ENCODE assay signal across 8 cellular contexts in genomic region chr2:173210270-173211196, GRCh38.
DNase-seq lines count a peak whose midpoint lies in the region; ATAC-seq, FAIRE-seq and TF ChIP-seq lines count a peak whose summit lies in the region.

No MANE protein-coding gene starts in this region.

- H3K4me1 ChIP-seq in mammary epithelial cell (ENCODE audit: insufficient read depth, low read length) (peaks cover 17% of the 10 kb centered on the region), kidney (ENCODE audit: control insufficient read depth in 1 of 2, insufficient read depth in 1 of 2, low read depth in 1 of 2, low read length in 2 of 2) (no peaks in the 10 kb centered on the region)

- H3K27ac ChIP-seq in mammary epithelial cell (ENCODE audit: insufficient read depth, low read depth, low read length): peak overlapping the region; percentile 72
- no peak overlapping the region for H3K27ac ChIP-seq in kidney (ENCODE audit: low read depth in 2 of 2, low read length in 2 of 2)

- H3K4me2 ChIP-seq in mammary epithelial cell (ENCODE audit: insufficient read depth, low read depth, low read length): no peak overlapping the region

- FAIRE-seq in kidney (lab: Jason Lieb, UNC): peak; percentile 97

- H3K9me3 ChIP-seq in mammary epithelial cell (replicated peaks; ENCODE audit: insufficient read depth, low read length) (no peaks in the 10 kb centered on the region), kidney (ENCODE audit: control insufficient read depth in 1 of 2, low read length in 2 of 2) (no peaks in the 10 kb centered on the region)

- peak; percentile 95 for TF ChIP-seq CTCF in HFFc6 (IDR thresholded peaks at IDR 0.05)
- TF ChIP-seq CTCF in mammary epithelial cell (conservative IDR thresholded peaks at IDR 0.05 in 1 of 2, IDR thresholded peaks at IDR 0.05 in 1 of 2; ENCODE audit: extremely low read depth in 1 of 2, insufficient read depth in 1 of 2, low read depth in 1 of 2, low read length in 2 of 2): peak; percentile 81 to 88
- peak; percentile 81 for TF ChIP-seq CTCF in kidney (IDR thresholded peaks at IDR 0.05; ENCODE audit: borderline replicate concordance, extremely low read depth, insufficient read depth)

- peaks cover 23% of the 10 kb centered on the region for H3K36me3 Mint-ChIP-seq in HFFc6 (ENCODE audit: low read depth)

- ATAC-seq in GM21390 (IDR thresholded peaks at IDR 0.05; ENCODE audit: unreplicated experiment): no peak

- no peaks in the 10 kb centered on the region for H3K27me3 Mint-ChIP-seq in HFFc6 (ENCODE audit: insufficient read depth)

- peak overlapping the region; percentile 82 for H3K27ac Mint-ChIP-seq in HFFc6

- no peak overlapping the region for H2AFZ ChIP-seq in mammary epithelial cell (ENCODE audit: low read depth, low read length)

- H3K9ac ChIP-seq in mammary epithelial cell (ENCODE audit: insufficient read depth, low read length): no peak overlapping the region
- H3K9ac ChIP-seq in kidney (ENCODE audit: low read length in 2 of 2): no peak overlapping the region

- H3K4me1 Mint-ChIP-seq in HFFc6 (ENCODE audit: low read depth): peaks cover 28% of the 10 kb centered on the region

- CTCF ChIA-PET in mammary epithelial cell (lab: Charles Lee; ENCODE audit: low non-redundant PET): interaction anchor here (0.6 to 1.0 kb wide), 4 partner anchors 11 to 183 kb away, joined by 4 to 7 read pairs (median 6); no protein-coding TSS in a partner anchor

- peak; percentile 93 for DNase-seq in DMS53 (lab: John Stamatoyannopoulos, UW)
- peak; percentile 94 for DNase-seq in HFFc6
- peak; percentile 83 for DNase-seq in NCI-H2029 treated with DMSO at 0.1 percent for 48 hours (lab: John Stamatoyannopoulos, UW)
- DNase-seq in T1000 (lab: John Stamatoyannopoulos, UW): peak; percentile 47
- DNase-seq in mammary epithelial cell: peak; percentile 88
- DNase-seq in kidney: no peak
- peak; percentile 7 to 26 for DNase-seq in stimulated activated CD4-positive, alpha-beta T cell treated with anti-CD3 and anti-CD28 coated beads, Interleukin-1b, Interleukin-23, amount 100 ng/mL, for 4 hours (ENCODE audit: low read depth in 2 of 2)

- TSS peak; percentile 4 for BruUV-seq in mammary epithelial cell (replicated peaks; lab: Mats Ljungman, UMichigan)

- no peak overlapping the region for H3K4me3 ChIP-seq in mammary epithelial cell (replicated peaks in 1 of 3; ENCODE audit: insufficient read depth in 1 of 3, low read depth in 2 of 3, low read length in 3 of 3)
- no peak overlapping the region for H3K4me3 ChIP-seq in kidney (ENCODE audit: low read length in 2 of 2)

- peaks cover 4% of the 10 kb centered on the region for H3K36me3 ChIP-seq in mammary epithelial cell (ENCODE audit: insufficient read depth, low read length)
- no peaks in the 10 kb centered on the region for H3K36me3 ChIP-seq in kidney (ENCODE audit: control insufficient read depth in 1 of 2, insufficient read depth in 2 of 2, low read length in 2 of 2)

- dilution Hi-C loops in mammary epithelial cell (cut with HindIII; ENCODE audit: low sequenced_read_pairs): loop anchor here (5.0 to 10.0 kb wide), 2 partner anchors 53 to 186 kb away; no protein-coding TSS in a partner anchor

- intact Hi-C loops in mammary epithelial cell (cut with micrococcal nuclease) (loop anchor here (1.0 to 5.0 kb wide), 9 partner anchors 52 to 238 kb away; partner anchors contain the start of gene MAP3K20), kidney (cut with DNase I) (loop anchor here (5.0 kb wide), 1 partner anchor 183 kb away; no protein-coding TSS in a partner anchor)

- in situ Hi-C loops in mammary epithelial cell (cut with MboI; ENCODE audit: low sequenced_read_pairs in 2 of 2): loop anchor here (5.0 kb wide), 1 partner anchor 183 kb away; no protein-coding TSS in a partner anchor

- no peaks in the 10 kb centered on the region for H3K9me3 Mint-ChIP-seq in HFFc6

- no peaks in the 10 kb centered on the region for H4K20me1 ChIP-seq in mammary epithelial cell (ENCODE audit: insufficient read depth, low read length)

- no peaks in the 10 kb centered on the region for H3K27me3 ChIP-seq in mammary epithelial cell (ENCODE audit: insufficient read depth, low read length)

- H3K4me3 Mint-ChIP-seq in HFFc6: peak overlapping the region; percentile 27; the same call in 1 of the 2 replicates

- H3K79me2 ChIP-seq in mammary epithelial cell (ENCODE audit: insufficient read depth, low read length): no peaks in the 10 kb centered on the region

- WGBS in mammary epithelial cell (ENCODE audit: low coverage, missing lambda C conversion rate): 15% methylated on average over 8 of the region's 8 CpGs
